In the genomic region with DNA sequence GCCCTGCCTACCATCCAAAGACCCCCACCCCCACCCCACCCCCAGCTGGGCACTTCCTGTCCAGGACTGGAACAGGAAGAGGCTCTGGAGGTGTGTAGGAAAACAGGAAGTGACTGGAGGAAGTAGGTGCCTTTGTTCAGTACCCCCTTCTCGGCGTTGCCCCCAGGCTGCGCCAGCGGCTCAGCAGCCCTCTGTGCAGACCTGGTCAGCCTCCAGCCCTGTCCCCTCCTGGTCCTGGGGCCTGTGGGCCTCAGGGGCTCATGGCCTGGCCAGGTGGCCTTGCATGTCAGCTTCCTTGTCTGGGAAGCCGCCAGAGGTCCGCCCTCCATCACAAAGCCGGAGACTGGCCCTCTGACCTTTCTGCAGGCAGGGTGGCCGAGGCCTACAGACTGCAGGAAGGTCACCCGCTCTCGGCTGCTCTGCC, we compare ENCODE assay signal across 26 cellular contexts. TPM values are rescaled to one million over a fixed set of nuclear protein-coding genes. Genes with fewer than 3 reads are reported as not detected.
DNase-seq lines count a peak whose midpoint lies in the region; ATAC-seq and TF ChIP-seq lines count a peak whose summit lies in the region.
"Had no signal": no experiment of that assay in that cellular context is flagged by ENCODE, and none has a peak within 500 bp of the region (broad histone marks: within the 10 kb centered on the region; RNA-seq: fewer than 3 reads in every experiment).

No MANE protein-coding gene starts in this region.

- H3K36me3 ChIP-seq in DND-41 (ENCODE audit: insufficient read depth, low read length) (no peaks in the 10 kb centered on the region), spleen (peaks cover 0 to 37% (median 2%) of the 10 kb centered on the region in 6 donors), endodermal cell (ENCODE audit: control insufficient read depth, insufficient read depth, low read length) (no peaks in the 10 kb centered on the region)

- H3K4me1 ChIP-seq in DND-41 (ENCODE audit: insufficient read depth, low read length) (peaks cover 4% of the 10 kb centered on the region), right cardiac atrium (ENCODE audit: control insufficient read depth, insufficient read depth, low read length) (no peaks in the 10 kb centered on the region), spleen (peaks cover 0 to 49% (median 21%) of the 10 kb centered on the region in 6 donors), endodermal cell (ENCODE audit: control insufficient read depth, insufficient read depth, low read length) (no peaks in the 10 kb centered on the region)

- H3K9me3 Mint-ChIP-seq in endodermal cell, result no peaks in the 10 kb centered on the region
- H3K9me3 Mint-ChIP-seq: activated B cell treated with CpG ODN at 0.5 μM for 24 hours; activated CD4-positive, alpha-beta memory T cell treated with anti-CD3 and anti-CD28 coated beads, Interleukin-2, amount 10 ng/mL, durations not matched to agents 7 days and 5 days; CD8-positive, alpha-beta T cell; naive B cell had no signal

- ATAC-seq in DND-41 (ENCODE audit: insufficient read depth, low read depth) (0 out of 3 replicates have a peak, but pooled peaks have one; percentile 12), right cardiac atrium (no peak)
- ATAC-seq: CD8-positive, alpha-beta T cell; stimulated activated memory B cell treated with anti-CD40 and anti-IgM and Interleukin-4, amounts not matched to agents 10 μg/mL and 1 μg/mL and 100 μg/mL, for 72 hours had no signal

- H3K9ac ChIP-seq in DND-41 (ENCODE audit: low read depth, low read length) (no peak overlapping the region), endodermal cell (ENCODE audit: extremely low read depth, low read length, poor library complexity, severe bottlenecking) (no peak overlapping the region)

- H3K27ac ChIP-seq in DND-41 (ENCODE audit: low read length) (peak overlapping the region; percentile 52; the same call in 1 of the 2 replicates), right cardiac atrium (ENCODE audit: low read length) (no peak overlapping the region), spleen (peak overlapping the region in 5 of 8 donors; percentile 52 to 65 (median 57)), endodermal cell (ENCODE audit: low read depth, low read length) (no peak overlapping the region)
- H3K27ac ChIP-seq: HL-60 had no signal

- 74% methylated on average over 10 of the region's 10 CpGs for WGBS in right cardiac atrium
- 43 to 75% (median 65%) methylated on average over 8 to 10 of the region's 10 CpGs for WGBS in spleen, 5 donors
- 95% methylated on average over 10 of the region's 10 CpGs for WGBS in endodermal cell (ENCODE audit: insufficient coverage in 1 of 2, insufficient read length in 1 of 2), 2 experiments

- H3K27me3 ChIP-seq in DND-41 (ENCODE audit: insufficient read depth, low read length, poor library complexity) (no peaks in the 10 kb centered on the region), right cardiac atrium (ENCODE audit: control insufficient read depth, insufficient read depth) (no peaks in the 10 kb centered on the region), spleen (replicated peaks in 1 of 7) (peaks cover 0 to 28% (median 0%) of the 10 kb centered on the region in 7 donors), endodermal cell (ENCODE audit: control insufficient read depth, insufficient read depth, low read length, poor library complexity, severe bottlenecking) (no peaks in the 10 kb centered on the region)

- H2AFZ ChIP-seq in DND-41 (ENCODE audit: low read depth, low read length), result no peak overlapping the region

- no peaks in the 10 kb centered on the region for H3K79me2 ChIP-seq in DND-41 (ENCODE audit: insufficient read depth, low read length)

- peaks cover 21% of the 10 kb centered on the region for H3K27me3 Mint-ChIP-seq in endodermal cell (ENCODE audit: insufficient read depth)

- no peak overlapping the region for H3K4me3 Mint-ChIP-seq in endodermal cell
- H3K4me3 Mint-ChIP-seq: activated B cell treated with CpG ODN at 0.5 μM for 24 hours; activated CD4-positive, alpha-beta memory T cell treated with anti-CD3 and anti-CD28 coated beads, Interleukin-2, amount 10 ng/mL, durations not matched to agents 7 days and 5 days; brain; naive B cell; stimulated activated memory B cell treated with anti-CD40 and anti-IgM and Interleukin-4, amounts not matched to agents 10 μg/mL and 1 μg/mL and 100 μg/mL, for 72 hours had no signal

- H3K36me3 Mint-ChIP-seq in endodermal cell (ENCODE audit: low read depth), result no peaks in the 10 kb centered on the region
- H3K36me3 Mint-ChIP-seq: brain; CD8-positive, alpha-beta T cell; naive B cell; stimulated activated memory B cell treated with anti-CD40 and anti-IgM and Interleukin-4, amounts not matched to agents 10 μg/mL and 1 μg/mL and 100 μg/mL, for 72 hours had no signal

- peaks cover 6% of the 10 kb centered on the region; the same call in 1 of the 2 replicates for H4K20me1 ChIP-seq in DND-41 (ENCODE audit: insufficient read depth, low read length)

- intact Hi-C loops in right cardiac atrium (cut with DNase I) (no loop called here), spleen (cut with DNase I; ENCODE audit: low total_unique reads) (no loop called here)

- H3K4me2 ChIP-seq in DND-41 (ENCODE audit: insufficient read depth, low read length), result no peak overlapping the region

- H3K9me3 ChIP-seq in DND-41 (ENCODE audit: insufficient read depth, low read length, severe bottlenecking) (no peaks in the 10 kb centered on the region), right cardiac atrium (ENCODE audit: control insufficient read depth, low read length) (no peaks in the 10 kb centered on the region), spleen (no peaks in the 10 kb centered on the region), endodermal cell (ENCODE audit: control insufficient read depth, low read length) (no peaks in the 10 kb centered on the region)

- no peak for DNase-seq in DND-41
- peak; percentile 30 for DNase-seq in UCSD-AML1 (lab: John Stamatoyannopoulos, UW; ENCODE audit: unreplicated experiment)
- peak in 2 of 3 donors; percentile 46 to 50 for DNase-seq in right cardiac atrium
- no peak for DNase-seq in spleen
- no peak for DNase-seq in activated CD4-positive, alpha-beta T cell treated with anti-CD3 and anti-CD28 coated beads, Interleukin-2, amount 50 U/mL, for 48 hours
- DNase-seq in endodermal cell, result no peak
- DNase-seq in NCI-H1105 treated with DMSO at 0.1 percent for 48 hours (lab: John Stamatoyannopoulos, UW), result no peak
- DNase-seq: activated B cell treated with CpG ODN at 0.5 μM for 24 hours; activated CD4-positive, alpha-beta memory T cell treated with anti-CD3 and anti-CD28 coated beads, Interleukin-2, amount 10 ng/mL, durations not matched to agents 7 days and 5 days; activated gamma-delta T cell; activated T-cell treated with anti-CD3 and anti-CD28 coated beads, Interleukin-2, amount 50 U/mL, for 1 hour; CD8-positive, alpha-beta T cell; effector memory CD4-positive, alpha-beta T cell; kidney; mesendoderm; naive B cell; NCI-H1105; NCI-H2081 treated with DMSO at 0.1 percent for 48 hours; occipital lobe; stimulated activated CD4-positive, alpha-beta T cell treated with anti-CD3 and anti-CD28 coated beads, Interleukin-2, amount 100 ng/mL, for 48 hours had no signal

- TF ChIP-seq CTCF in DND-41 (IDR thresholded peaks at IDR 0.05; ENCODE audit: borderline replicate concordance, extremely low read depth, low read length, poor library complexity, severe bottlenecking) (no peak), spleen (IDR thresholded peaks at IDR 0.05 in 8 of 11, conservative IDR thresholded peaks at IDR 0.05 in 3 of 11) (no peak), endodermal cell (conservative IDR thresholded peaks at IDR 0.05) (no peak)

- H3K4me3 ChIP-seq in DND-41 (ENCODE audit: low read depth in 1 of 2, low read length in 2 of 2), result no peak overlapping the region
- H3K4me3 ChIP-seq in right cardiac atrium (ENCODE audit: low read length), result no peak overlapping the region
- no peak overlapping the region for H3K4me3 ChIP-seq in spleen
- H3K4me3 ChIP-seq in endodermal cell (ENCODE audit: low read length), result no peak overlapping the region

- H3K4me1 Mint-ChIP-seq in endodermal cell, result peaks cover 1% of the 10 kb centered on the region
- H3K4me1 Mint-ChIP-seq: activated B cell treated with CpG ODN at 0.5 μM for 24 hours had no signal

- TF ChIP-seq POLR2A in spleen (IDR thresholded peaks at IDR 0.05), result no peak

- H3K27ac Mint-ChIP-seq in endodermal cell, result no peak overlapping the region
- H3K27ac Mint-ChIP-seq: activated B cell treated with CpG ODN at 0.5 μM for 24 hours; activated CD4-positive, alpha-beta memory T cell treated with anti-CD3 and anti-CD28 coated beads, Interleukin-2, amount 10 ng/mL, durations not matched to agents 7 days and 5 days; brain; stimulated activated memory B cell treated with anti-CD40 and anti-IgM and Interleukin-4, amounts not matched to agents 10 μg/mL and 1 μg/mL and 100 μg/mL, for 72 hours had no signal

RNA-seq across cellular contexts. Expression of a gene that starts 26.0 kb away (rescaled TPM):
- total RNA-seq in right cardiac atrium, result 1 to 10 TPM; 2.0 to 3.3 (median 3.3) TPM
- polyA plus RNA-seq in right cardiac atrium, result 4.8 TPM
- 10 to 100 TPM; 20.7 to 61.4 (median 39.9) TPM for total RNA-seq in spleen
- 10 to 100 TPM in 1 of 3 donors, 1 to 10 TPM in 2; 3.5 to 19.4 (median 4.6) TPM for polyA plus RNA-seq in spleen
- total RNA-seq in endodermal cell, result 1 to 10 TPM; 6.9 to 7.9 TPM
- polyA plus RNA-seq in endodermal cell (2013, experiment 1 of 2), result 5.0 TPM
- 5.1 TPM for polyA plus RNA-seq in endodermal cell (2013, experiment 2 of 2)
- total RNA-seq: activated B cell treated with CpG ODN at 0.5 μM for 24 hours, OCI-LY7 had no signal

RNA-seq across cellular contexts. Expression of a gene that starts 32.1 kb away (rescaled TPM):
- total RNA-seq in right cardiac atrium (not detected), spleen (10 to 100 TPM in 1 of 7 donors, 1 to 10 TPM in 5, not detected in 1; 2.1 to 12.1 (median 6.5) TPM), endodermal cell (under 1 TPM in 1 of 2 donors, not detected in 1; 0.57 TPM)
- polyA plus RNA-seq in right cardiac atrium (not detected), spleen (1 to 10 TPM; 1.7 to 9.5 (median 9.3) TPM)
- polyA plus RNA-seq in endodermal cell (2013, experiment 1 of 2), result not detected
- not detected for polyA plus RNA-seq in endodermal cell (2013, experiment 2 of 2)
- total RNA-seq: activated B cell treated with CpG ODN at 0.5 μM for 24 hours; activated CD4-positive, alpha-beta memory T cell treated with anti-CD3 and anti-CD28 coated beads, Interleukin-2, amount 10 ng/mL, durations not matched to agents 7 days and 5 days; CD8-positive, alpha-beta T cell; glomerular endothelial cell; occipital lobe; OCI-LY7; temporal lobe had no signal

Comparison
In these comparisons a context has a peak if more than half of its experiments do, and no peak if none do; other contexts are left out.
1. DNase-seq: peak in UCSD-AML1 (single experiment) and right cardiac atrium (2 of 3); none in DND-41 (single experiment), spleen (single experiment), activated CD4-positive, alpha-beta T cell treated with anti-CD3 and anti-CD28 coated beads, Interleukin-2, amount 50 U/mL, for 48 hours (0 of 2), endodermal cell (single experiment) and NCI-H1105 treated with DMSO at 0.1 percent for 48 hours (single experiment).
2. H3K27ac ChIP-seq: peak in DND-41 (single experiment) and spleen (5 of 8); none in right cardiac atrium (single experiment) and endodermal cell (single experiment).